ENCODE assay signal across 8 cellular contexts in the genomic region with DNA sequence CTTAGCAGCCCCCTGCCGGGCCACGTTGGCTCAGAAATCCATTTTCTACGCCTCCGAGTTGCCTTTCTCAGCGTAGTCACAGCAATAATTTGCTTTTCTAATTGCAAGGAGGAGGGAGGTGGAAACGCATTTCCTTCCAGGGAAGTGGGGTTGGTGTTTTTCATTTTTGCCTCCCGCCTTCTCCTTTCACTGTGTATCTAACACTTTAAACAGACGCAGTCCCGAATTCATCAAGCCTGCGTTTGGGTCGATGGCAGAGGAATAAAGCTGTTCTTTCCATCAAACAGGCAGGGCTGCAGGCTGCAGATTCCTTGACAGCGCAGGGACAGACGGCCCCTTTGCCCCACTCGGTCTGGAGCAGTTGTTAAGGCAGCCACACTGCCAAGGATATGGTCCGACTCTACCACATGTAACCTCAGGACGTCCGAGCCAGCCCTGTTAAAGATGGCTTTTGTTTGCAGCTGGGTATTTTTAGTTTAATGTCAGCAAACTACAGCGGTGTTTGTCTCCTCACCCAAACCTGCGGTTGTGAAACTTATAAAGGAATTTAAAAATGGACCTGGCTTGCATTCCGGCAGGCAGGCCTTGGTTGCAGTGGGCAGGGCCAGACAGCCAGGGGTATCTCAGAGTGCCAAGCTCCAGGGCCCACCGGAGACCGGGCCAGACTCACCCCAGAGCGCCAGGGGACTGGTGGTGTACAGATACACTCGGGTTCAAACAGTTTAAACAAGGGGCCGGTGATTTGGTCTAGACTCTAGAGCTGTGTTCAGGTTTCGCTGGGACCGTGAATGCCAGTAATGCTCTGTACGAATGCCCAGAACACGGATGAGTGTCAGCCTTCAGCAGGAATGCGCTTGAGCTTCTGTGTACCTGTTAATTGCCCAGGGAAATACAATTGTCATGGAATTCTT. TPM values are rescaled to one million over a fixed set of nuclear protein-coding genes. Genes with fewer than 3 reads are reported as not detected.
DNase-seq lines count a peak whose midpoint lies in the region; ATAC-seq, FAIRE-seq and TF ChIP-seq lines count a peak whose summit lies in the region.

No MANE protein-coding gene starts in this region.

- in situ Hi-C loops in G401 (cut with HindIII; ENCODE audit: low sequenced_read_pairs), result no loop called here

- TF ChIP-seq CTCF in hepatocyte (IDR thresholded peaks at IDR 0.05; ENCODE audit: poor library complexity), result no peak

- ATAC-seq in GM19397 (IDR thresholded peaks at IDR 0.05; ENCODE audit: unreplicated experiment), result no peak

- peaks cover 5% of the 10 kb centered on the region for H4K20me1 ChIP-seq in hepatocyte (ENCODE audit: insufficient read depth, poor library complexity, severe bottlenecking)

- H3K9ac ChIP-seq in adipocyte (ENCODE audit: low read length), result peak overlapping the region; percentile 89

- H3K27ac ChIP-seq in hepatocyte (no peak overlapping the region), small intestine (ENCODE audit: low read depth in 1 of 2, low read length in 1 of 2) (peak overlapping the region; percentile 45 to 90)

- no peaks in the 10 kb centered on the region for H3K36me3 ChIP-seq in adipocyte (ENCODE audit: control insufficient read depth, insufficient read depth, low read length, severe bottlenecking)
- no peaks in the 10 kb centered on the region for H3K36me3 ChIP-seq in hepatocyte (replicated peaks; ENCODE audit: insufficient read depth, low read depth)
- H3K36me3 ChIP-seq in small intestine (ENCODE audit: control insufficient read depth in 2 of 2, insufficient read depth in 2 of 2, low read length in 2 of 2), result no peaks in the 10 kb centered on the region

- no peaks in the 10 kb centered on the region for H3K9me3 ChIP-seq in adipocyte (ENCODE audit: control insufficient read depth, low read length)
- no peaks in the 10 kb centered on the region for H3K9me3 ChIP-seq in hepatocyte (ENCODE audit: low read depth)
- no peaks in the 10 kb centered on the region for H3K9me3 ChIP-seq in small intestine (ENCODE audit: control insufficient read depth, low read depth)

- peak overlapping the region; percentile 67 for H2AFZ ChIP-seq in hepatocyte

- DNase-seq in G401 (ENCODE audit: low spot score), result peak; percentile 73
- no peak for DNase-seq in Jurkat, Clone E6-1 (ENCODE audit: low read depth, low spot score)
- DNase-seq in adipocyte (ENCODE audit: low read depth), result peak; percentile 45
- peak; percentile 14 for DNase-seq in hepatocyte (ENCODE audit: low spot score)
- no peak for DNase-seq in small intestine
- DNase-seq in SKM-1 treated with dmso at 0.1 percent for 144 hours (lab: John Stamatoyannopoulos, UW; ENCODE audit: unreplicated experiment), result no peak
- DNase-seq in NCI-H345 (lab: John Stamatoyannopoulos, UW), result no peak

- H3K79me2 ChIP-seq in hepatocyte, result peaks cover 24% of the 10 kb centered on the region

- H3K27me3 ChIP-seq in adipocyte (replicated peaks; ENCODE audit: control insufficient read depth, insufficient read depth, low read length), result no peaks in the 10 kb centered on the region
- H3K27me3 ChIP-seq in hepatocyte, result peaks cover 3% of the 10 kb centered on the region
- peaks cover 0 to 2% of the 10 kb centered on the region in 2 donors for H3K27me3 ChIP-seq in small intestine (ENCODE audit: control insufficient read depth in 2 of 2, insufficient read depth in 2 of 2, low read length in 2 of 2)

- H3K4me1 ChIP-seq in adipocyte (ENCODE audit: control insufficient read depth, insufficient read depth, low read length), result peaks cover 45% of the 10 kb centered on the region
- no peaks in the 10 kb centered on the region for H3K4me1 ChIP-seq in hepatocyte (ENCODE audit: insufficient read depth)
- peaks cover 0 to 4% of the 10 kb centered on the region in 2 donors for H3K4me1 ChIP-seq in small intestine (ENCODE audit: control insufficient read depth in 2 of 2, insufficient read depth in 1 of 2, low read depth in 1 of 2, low read length in 1 of 2)

- no peaks in the 10 kb centered on the region for H3K9me2 ChIP-seq in hepatocyte (replicated peaks; ENCODE audit: insufficient read depth)

- FAIRE-seq in small intestine (lab: Jason Lieb, UNC), result no peak

- peak overlapping the region; percentile 95 for H3K4me3 ChIP-seq in Jurkat, Clone E6-1 (ENCODE audit: low read length)
- H3K4me3 ChIP-seq in adipocyte (ENCODE audit: low read length) (peak overlapping the region; percentile 84), hepatocyte (peak overlapping the region; percentile 63), small intestine (ENCODE audit: low read depth in 1 of 2, low read length in 2 of 2) (peak overlapping the region; percentile 74 to 95)

- WGBS in hepatocyte (ENCODE audit: low lambda C conversion rate, missing lambda C conversion rate), result 22% methylated on average over 30 of the region's 30 CpGs
- 23 to 39% (median 30%) methylated on average over 30 of the region's 30 CpGs for WGBS in small intestine, 3 donors

- peak overlapping the region; percentile 81 for H3K4me2 ChIP-seq in hepatocyte

RNA-seq across cellular contexts. Expression of a gene that starts 2.2 kb away (rescaled TPM):
- total RNA-seq in G401 (2014; rRNA removed; shearing (Covaris generic)), result 9.5 and 12.7 TPM in 2 replicates
- 104 TPM for polyA plus RNA-seq in Jurkat, Clone E6-1 (2012; ENCODE audit: insufficient read depth, insufficient read length)
- total RNA-seq in hepatocyte, result 4.6 and 5.2 TPM in 2 replicates
- polyA plus RNA-seq in hepatocyte, result 8.6 and 8.9 TPM in 2 replicates
- 1 to 10 TPM in 2 of 3 donors, under 1 TPM in 1; 0.89 to 2.9 (median 1.1) TPM for polyA plus RNA-seq in small intestine

Comparison
In these comparisons a context has a peak if more than half of its experiments do, and no peak if none do; other contexts are left out.
1. DNase-seq: peak in G401 (single experiment), adipocyte (single experiment) and hepatocyte (single experiment); none in Jurkat, Clone E6-1 (single experiment), small intestine (single experiment), SKM-1 treated with dmso at 0.1 percent for 144 hours (single experiment) and NCI-H345 (single experiment).
2. Peak in every context shown above with its lines, with median percentiles within 50 percentile points of each other: H3K4me3 ChIP-seq.